Comparison of ENCODE assay signal across 15 cellular contexts in genomic region chr12:50563434-50563787, GRCh38.
"Had no signal": no experiment of that assay in that cellular context is flagged by ENCODE, and none has a peak within 500 bp of the region (broad histone marks: within the 10 kb centered on the region; RNA-seq: fewer than 3 reads in every experiment).

No MANE protein-coding gene starts in this region.

- H3K9me3 ChIP-seq: gastroesophageal sphincter had no signal

- H3K27ac Mint-ChIP-seq: endodermal cell had no signal

- H3K27ac ChIP-seq: gastroesophageal sphincter had no signal

- DNase-seq: activated naive CD4-positive, alpha-beta T cell treated with anti-CD3 and anti-CD28 coated beads, Interleukin-2, amount 50 U/mL, for 16 hours; activated T-cell treated with anti-CD3 and anti-CD28 coated beads for 4 hours; dorsolateral prefrontal cortex; endodermal cell; mammary epithelial cell; naive thymus-derived CD8-positive, alpha-beta T cell; posterior cingulate gyrus; retina; stimulated activated CD4-positive, alpha-beta T cell treated with anti-CD3 and anti-CD28 coated beads, Interleukin-2, amount 100 ng/mL, for 48 hours; stimulated activated naive CD4-positive, alpha-beta T cell treated with Interleukin-2 at 50 U/mL for 16 hours; substantia nigra; T-helper 9 cell had no signal

- H3K27me3 ChIP-seq: cardiac muscle cell, dorsolateral prefrontal cortex, gastroesophageal sphincter had no signal

- H3K4me3 ChIP-seq: cardiac muscle cell, dorsolateral prefrontal cortex, gastroesophageal sphincter had no signal

- H3K36me3 ChIP-seq: cardiac muscle cell, gastroesophageal sphincter had no signal

- H3K27me3 Mint-ChIP-seq: naive thymus-derived CD8-positive, alpha-beta T cell; type B pancreatic cell had no signal

- H3K9me3 Mint-ChIP-seq: endodermal cell; naive thymus-derived CD8-positive, alpha-beta T cell had no signal

- H3K4me3 Mint-ChIP-seq: endodermal cell; naive thymus-derived CD8-positive, alpha-beta T cell; type B pancreatic cell had no signal
